24 cellular contexts compared by ENCODE assay signal in genomic region chr17:42031584-42031983, GRCh38. TPM values are rescaled to one million over a fixed set of nuclear protein-coding genes. Genes with fewer than 3 reads are reported as not detected.
A peak's percentile ranks its signal among the peaks of the same experiment; 100 is the strongest.
DNase-seq lines count a peak whose midpoint lies in the region; ATAC-seq and TF ChIP-seq lines count a peak whose summit lies in the region.
"Had no signal": no experiment of that assay in that cellular context is flagged by ENCODE, and none has a peak within 500 bp of the region (broad histone marks: within the 10 kb centered on the region; RNA-seq: fewer than 3 reads in every experiment).

No MANE protein-coding gene starts in this region.

- H3K9ac ChIP-seq in neuronal stem cell (ENCODE audit: low read depth, low read length, poor library complexity): peak overlapping the region; percentile 63
- H3K9ac ChIP-seq: GM23248 had no signal

- H3K4me2 ChIP-seq in neuronal stem cell (ENCODE audit: insufficient read depth, low read length, poor library complexity, severe bottlenecking): no peak overlapping the region
- H3K4me2 ChIP-seq: PC-9 had no signal

- H2AFZ ChIP-seq in neuronal stem cell (ENCODE audit: low read length): no peak overlapping the region
- H2AFZ ChIP-seq: GM23248, PC-9 had no signal

- DNase-seq in Right ventricle myocardium superior (peak; percentile 60), right cardiac atrium (no peak), left ventricle myocardium superior (peak; percentile 65), neuronal stem cell (ENCODE audit: low spot score) (no peak), Calu3 (no peak), ascending aorta (ENCODE audit: low spot score in 2 of 2) (no peak)
- DNase-seq: 8988T; ACHN; BE2C; CD8-positive, alpha-beta memory T cell; DMS153; GM23248; H9; KG1; MG63; NCI-H1694; NCI-H2029 treated with DMSO at 0.1 percent for 48 hours; NCI-H446 treated with DMSO at 0.1 percent for 48 hours; NCI-H526 treated with DMSO at 0.1 percent for 48 hours; PC-9; SIG-M5 had no signal

- H3K27me3 ChIP-seq in right cardiac atrium (ENCODE audit: control insufficient read depth, insufficient read depth): no peaks in the 10 kb centered on the region
- no peaks in the 10 kb centered on the region for H3K27me3 ChIP-seq in neuronal stem cell (ENCODE audit: control insufficient read depth in 3 of 3, insufficient read depth in 3 of 3, low read depth in 1 of 3, low read length in 3 of 3)
- no peaks in the 10 kb centered on the region for H3K27me3 ChIP-seq in ascending aorta
- H3K27me3 ChIP-seq: BE2C, MG63 had no signal

- no peak overlapping the region for H4K91ac ChIP-seq in neuronal stem cell (ENCODE audit: low read depth, low read length, poor library complexity)

- no peak overlapping the region for H2BK12ac ChIP-seq in neuronal stem cell (ENCODE audit: low read length)

- H3K4me3 Mint-ChIP-seq in Calu3 (ENCODE audit: low read depth, unreplicated experiment): no peak overlapping the region
- H3K4me3 Mint-ChIP-seq: CD14-positive monocyte; CD8-positive, alpha-beta memory T cell; H9 had no signal

- H2BK15ac ChIP-seq in neuronal stem cell (ENCODE audit: low read length): no peak overlapping the region

- no peak overlapping the region for H3K23ac ChIP-seq in neuronal stem cell (ENCODE audit: low read depth, low read length, poor library complexity)

- no peak overlapping the region for H3K4me3 ChIP-seq in right cardiac atrium (ENCODE audit: low read length)
- H3K4me3 ChIP-seq in neuronal stem cell (ENCODE audit: low read length in 2 of 2): peak overlapping the region in 1 of 2 donors; percentile 37
- H3K4me3 ChIP-seq in ascending aorta: no peak overlapping the region
- H3K4me3 ChIP-seq: GM23248, MG63, PC-9, SK-N-MC had no signal

- H3K36me3 Mint-ChIP-seq in Calu3 (ENCODE audit: insufficient read depth, unreplicated experiment): peaks cover 4% of the 10 kb centered on the region
- H3K36me3 Mint-ChIP-seq: CD14-positive monocyte; CD8-positive, alpha-beta memory T cell had no signal

- H2BK5ac ChIP-seq in neuronal stem cell (ENCODE audit: low read length): no peak overlapping the region

- CTCF ChIA-PET in Calu3 (lab: Charles Lee): no interaction called here

- H3K9me3 Mint-ChIP-seq in Calu3 (ENCODE audit: low read depth, unreplicated experiment): no peaks in the 10 kb centered on the region
- H3K9me3 Mint-ChIP-seq: CD8-positive, alpha-beta memory T cell; H9 had no signal

- no peak overlapping the region for H3K4ac ChIP-seq in neuronal stem cell (ENCODE audit: low read length)

- intact Hi-C loops in Right ventricle myocardium superior (cut with DNase I) (no loop called here), right cardiac atrium (cut with DNase I) (no loop called here), left ventricle myocardium superior (cut with micrococcal nuclease) (no loop called here), Calu3 (cut with micrococcal nuclease; ENCODE audit: unreplicated experiment) (no loop called here), ascending aorta (cut with DNase I) (no loop called here)

- no peaks in the 10 kb centered on the region for H3K27me3 Mint-ChIP-seq in Calu3 (ENCODE audit: unreplicated experiment)

- no peak overlapping the region for H4K8ac ChIP-seq in neuronal stem cell (ENCODE audit: low read depth, low read length)

- WGBS in right cardiac atrium: 47% methylated on average over 6 of the region's 6 CpGs
- WGBS in neuronal stem cell (ENCODE audit: extremely low coverage in 2 of 2, insufficient read length in 2 of 2, insufficient replicate concordance in 1 of 2), 2 donors: no CpG with 5 or more reads among the region's 6 CpGs

- no peaks in the 10 kb centered on the region for H3K79me1 ChIP-seq in neuronal stem cell (ENCODE audit: low read depth, low read length)

- H3K9me3 ChIP-seq in right cardiac atrium (ENCODE audit: control insufficient read depth, low read length) (no peaks in the 10 kb centered on the region), neuronal stem cell (replicated peaks in 1 of 2; ENCODE audit: control insufficient read depth in 2 of 2, insufficient read depth in 1 of 2, low read depth in 1 of 2, low read length in 2 of 2) (no peaks in the 10 kb centered on the region), ascending aorta (no peaks in the 10 kb centered on the region)
- H3K9me3 ChIP-seq: BE2C, MG63 had no signal

- no peak overlapping the region for H2AK5ac ChIP-seq in neuronal stem cell (ENCODE audit: low read depth, low read length)

- H3K4me1 Mint-ChIP-seq in Calu3 (ENCODE audit: low read depth, unreplicated experiment): peaks cover 2% of the 10 kb centered on the region

- no peak for TF ChIP-seq CTCF in Calu3 (IDR thresholded peaks at IDR 0.05; ENCODE audit: unreplicated experiment)
- no peak for TF ChIP-seq CTCF in ascending aorta (IDR thresholded peaks at IDR 0.05)

- no peak overlapping the region for H2BK120ac ChIP-seq in neuronal stem cell (ENCODE audit: low read depth, low read length)

- H3K14ac ChIP-seq in neuronal stem cell (ENCODE audit: low read length): no peak overlapping the region

- no peaks in the 10 kb centered on the region for H3K36me3 ChIP-seq in neuronal stem cell (replicated peaks in 1 of 2; ENCODE audit: control insufficient read depth in 2 of 2, insufficient read depth in 2 of 2, low read length in 2 of 2)
- H3K36me3 ChIP-seq in ascending aorta: no peaks in the 10 kb centered on the region
- H3K36me3 ChIP-seq: BE2C, MG63 had no signal

- H3K4me1 ChIP-seq in right cardiac atrium (ENCODE audit: control insufficient read depth, insufficient read depth, low read length) (no peaks in the 10 kb centered on the region), neuronal stem cell (ENCODE audit: control insufficient read depth in 2 of 2, insufficient read depth in 1 of 2, low read depth in 1 of 2, low read length in 2 of 2) (peaks cover 18 to 33% of the 10 kb centered on the region in 2 donors), ascending aorta (no peaks in the 10 kb centered on the region)
- H3K4me1 ChIP-seq: BE2C had no signal

- no TSS peak for BruUV-seq in Calu3 (replicated peaks; lab: Mats Ljungman, UMichigan)

- peak; percentile 76 for ATAC-seq in Right ventricle myocardium superior (ENCODE audit: poor library complexity)
- no peak for ATAC-seq in right cardiac atrium
- peak; percentile 83 for ATAC-seq in left ventricle myocardium superior
- ATAC-seq in GM19463 (IDR thresholded peaks at IDR 0.05; ENCODE audit: unreplicated experiment): no peak

- no peak overlapping the region for H3K18ac ChIP-seq in neuronal stem cell (ENCODE audit: low read length)

- no peak overlapping the region for H3K27ac Mint-ChIP-seq in Calu3 (ENCODE audit: unreplicated experiment)
- H3K27ac Mint-ChIP-seq: CD8-positive, alpha-beta memory T cell; H9 had no signal

- H3K27ac ChIP-seq in right cardiac atrium (ENCODE audit: low read length): no peak overlapping the region
- H3K27ac ChIP-seq in neuronal stem cell (replicated peaks; ENCODE audit: low read length): no peak overlapping the region
- H3K27ac ChIP-seq in ascending aorta: no peak overlapping the region
- H3K27ac ChIP-seq: GM23248, PC-9, SK-N-MC had no signal

RNA-seq across cellular contexts. Expression of gene NKIRAS2, which starts 11.7 kb away (rescaled TPM):
- 43.8 TPM for total RNA-seq in Right ventricle myocardium superior
- 10 to 100 TPM; 39.1 to 47.9 (median 40.4) TPM for total RNA-seq in right cardiac atrium
- 53.9 TPM for polyA plus RNA-seq in right cardiac atrium
- total RNA-seq in left ventricle myocardium superior: 44.8 TPM
- polyA plus RNA-seq in neuronal stem cell (2013, experiment 1 of 2): 49.7 TPM
- polyA plus RNA-seq in neuronal stem cell (2013, experiment 2 of 2): 50.2 TPM
- total RNA-seq in Calu3 (2022): 55.7 and 58.4 TPM in 2 replicates
- total RNA-seq in ascending aorta: 63.6 TPM

RNA-seq across cellular contexts. Expression of gene DNAJC7, which starts 14.3 kb away (rescaled TPM):
- total RNA-seq in Right ventricle myocardium superior (81.2 TPM), right cardiac atrium (10 to 100 TPM; 56.2 to 81.5 (median 65.3) TPM), left ventricle myocardium superior (76.6 TPM), Calu3 (2022) (184 and 193 TPM in 2 replicates), ascending aorta (79.7 TPM)
- polyA plus RNA-seq in right cardiac atrium: 60.7 TPM
- polyA plus RNA-seq in neuronal stem cell (2013, experiment 1 of 2): 57.3 TPM
- polyA plus RNA-seq in neuronal stem cell (2013, experiment 2 of 2): 54.2 TPM

RNA-seq across cellular contexts. Expression of gene C17orf113, which starts 18.8 kb away (rescaled TPM):
- total RNA-seq in Right ventricle myocardium superior: 0.59 TPM
- total RNA-seq in right cardiac atrium: 1 to 10 TPM in 1 of 4 donors, under 1 TPM in 3; 0.60 to 1.2 (median 0.66) TPM
- polyA plus RNA-seq in right cardiac atrium: 0.91 TPM
- 0.52 TPM for total RNA-seq in left ventricle myocardium superior
- 2.4 TPM for polyA plus RNA-seq in neuronal stem cell (2013, experiment 1 of 2)
- 2.6 TPM for polyA plus RNA-seq in neuronal stem cell (2013, experiment 2 of 2)
- 4.2 and 4.5 TPM in 2 replicates for total RNA-seq in Calu3 (2022)
- 0.21 TPM for total RNA-seq in ascending aorta
- total RNA-seq: GM23248 had no signal
- polyA plus RNA-seq: GM23248 had no signal

Comparison
In these comparisons a context has a peak if more than half of its experiments do, and no peak if none do; other contexts are left out.
1. ATAC-seq: peak in Right ventricle myocardium superior (single experiment) and left ventricle myocardium superior (single experiment); none in right cardiac atrium (0 of 2) and GM19463 (single experiment).
2. DNase-seq: peak in Right ventricle myocardium superior (single experiment) and left ventricle myocardium superior (single experiment); none in right cardiac atrium (0 of 3), neuronal stem cell (single experiment), Calu3 (single experiment) and ascending aorta (0 of 2).